Comparison of ENCODE assay signal across 1 cellular context in genomic region chr5:157278319-157279037, GRCh38.
TF ChIP-seq lines count a peak whose summit lies in the region.

No MANE protein-coding gene starts in this region.

TF ChIP-seq in K562, 482 proteins besides CTCF, POLR2A, EP300 and RAD21 (continued from another document and continues in another):
- TF ChIP-seq MITF (IDR thresholded peaks at IDR 0.05) (no peak), ZNF277 (CRISPR knock-in tag; IDR thresholded peaks at IDR 0.05; ENCODE audit: borderline replicate concordance) (no peak), NFIX (CRISPR knock-in tag; IDR thresholded peaks at IDR 0.05; ENCODE audit: low read depth) (peak; percentile 70), HDAC3 (IDR thresholded peaks at IDR 0.05; ENCODE audit: borderline replicate concordance, partially characterized antibody) (no peak), GTF2E2 (tag; IDR thresholded peaks at IDR 0.05) (no peak), U2AF2 (optimal IDR thresholded peaks at IDR 0.05; ENCODE audit: low read depth, low read length) (no peak), JUN (IDR thresholded peaks at IDR 0.05; ENCODE audit: borderline replicate concordance, low read depth, low read length) (no peak), JUN (CRISPR knock-in tag; IDR thresholded peaks at IDR 0.05; ENCODE audit: borderline replicate concordance) (no peak), CAMTA2 (CRISPR knock-in tag; conservative IDR thresholded peaks at IDR 0.05) (no peak), HMBOX1 (IDR thresholded peaks at IDR 0.05) (no peak), SMARCA5 (IDR thresholded peaks at IDR 0.05) (no peak), ZNF830 (CRISPR knock-in tag; IDR thresholded peaks at IDR 0.05) (no peak), RBM34 (IDR thresholded peaks at IDR 0.05; ENCODE audit: borderline replicate concordance, insufficient read depth, low read length) (no peak), TAF9B (IDR thresholded peaks at IDR 0.05; ENCODE audit: partially characterized antibody) (no peak), ZBTB49 (CRISPR knock-in tag; IDR thresholded peaks at IDR 0.05; ENCODE audit: borderline replicate concordance) (no peak), ZNF316 (IDR thresholded peaks at IDR 0.05) (peak; percentile 77), RCOR1 (IDR thresholded peaks at IDR 0.05; ENCODE audit: borderline replicate concordance in 1 of 2, low read depth in 2 of 2, low read length in 2 of 2) (no peak), ILK (tag; IDR thresholded peaks at IDR 0.05; ENCODE audit: borderline replicate concordance, low read depth) (peak; percentile 63; the same call in 1 of the 2 replicates), ZFPM2 (CRISPR knock-in tag; IDR thresholded peaks at IDR 0.05) (no peak), ZSCAN32 (CRISPR knock-in tag; IDR thresholded peaks at IDR 0.05) (peak; percentile 51; the same call in 1 of the 2 replicates), YBX1 (IDR thresholded peaks at IDR 0.05) (no peak), PHF20 (IDR thresholded peaks at IDR 0.05; ENCODE audit: partially characterized antibody) (no peak), ATF4 (CRISPR knock-in tag; IDR thresholded peaks at IDR 0.05) (peak; percentile 86), ZNF551 (CRISPR knock-in tag; IDR thresholded peaks at IDR 0.05) (no peak), ERF (CRISPR knock-in tag; IDR thresholded peaks at IDR 0.05) (0 out of 2 replicates have a peak, but pooled peaks have one; percentile 54), KDM1A (IDR thresholded peaks at IDR 0.05) (no peak), ZNF3 (CRISPR knock-in tag; IDR thresholded peaks at IDR 0.05) (peak; percentile 70; the same call in 1 of the 2 replicates), HDAC2 (IDR thresholded peaks at IDR 0.05) (no peak), MXD1 (CRISPR knock-in tag; IDR thresholded peaks at IDR 0.05; ENCODE audit: borderline replicate concordance, poor library complexity, severe bottlenecking) (no peak), ZMIZ1 (IDR thresholded peaks at IDR 0.05; ENCODE audit: low read depth in 2 of 2, low read length in 2 of 2) (no peak), SMAD2 (IDR thresholded peaks at IDR 0.05; ENCODE audit: low read depth, low read length) (no peak), FOS (IDR thresholded peaks at IDR 0.05; ENCODE audit: extremely low read depth, insufficient read length) (no peak), ZNF398 (CRISPR knock-in tag; IDR thresholded peaks at IDR 0.05) (no peak), MTA1 (IDR thresholded peaks at IDR 0.05; ENCODE audit: borderline replicate concordance) (no peak), XRCC3 (IDR thresholded peaks at IDR 0.05) (no peak), CREB3L1 (IDR thresholded peaks at IDR 0.05; ENCODE audit: borderline replicate concordance, low read depth) (no peak), SMARCA4 (IDR thresholded peaks at IDR 0.05) (no peak), ZNF584 (CRISPR knock-in tag; IDR thresholded peaks at IDR 0.05; ENCODE audit: low read depth) (peak; percentile 94), ZBTB43 (CRISPR knock-in tag; IDR thresholded peaks at IDR 0.05) (no peak), FOXP4 (CRISPR knock-in tag; IDR thresholded peaks at IDR 0.05; ENCODE audit: borderline replicate concordance) (no peak), CREBBP (IDR thresholded peaks at IDR 0.05; ENCODE audit: low read depth, low read length) (no peak), CC2D1A (IDR thresholded peaks at IDR 0.05) (no peak), KLF10 (CRISPR knock-in tag; IDR thresholded peaks at IDR 0.05) (no peak), POLR2B (IDR thresholded peaks at IDR 0.05; ENCODE audit: low read depth, partially characterized antibody) (no peak), ARID3B (CRISPR knock-in tag; IDR thresholded peaks at IDR 0.05; ENCODE audit: borderline replicate concordance) (peak; percentile 89; the same call in 1 of the 2 replicates)
